ENCODE assay signal across 8 cellular contexts in genomic region chr15:40953713-40954074, GRCh38. TPM values are rescaled to one million over a fixed set of nuclear protein-coding genes. Genes with fewer than 3 reads are reported as not detected.
A peak's percentile ranks its signal among the peaks of the same experiment; 100 is the strongest.
DNase-seq lines count a peak whose midpoint lies in the region; ATAC-seq and TF ChIP-seq lines count a peak whose summit lies in the region.

No MANE protein-coding gene starts in this region.

- no peak for ATAC-seq in naive thymus-derived CD8-positive, alpha-beta T cell
- ATAC-seq in GM18517 (IDR thresholded peaks at IDR 0.05; ENCODE audit: unreplicated experiment) = no peak

- H3K4me1 Mint-ChIP-seq in chondrocyte (ENCODE audit: low read depth) = peaks cover 59% of the 10 kb centered on the region
- H3K4me1 Mint-ChIP-seq in naive thymus-derived CD8-positive, alpha-beta T cell = peaks cover 0 to 19% (median 12%) of the 10 kb centered on the region in 4 donors

- DNase-seq in HL-60 (ENCODE audit: low read depth in 1 of 2, low spot score in 1 of 2) (no peak), chondrocyte (ENCODE audit: low spot score) (no peak), NCI-H187 treated with DMSO at 0.1 percent for 48 hours (lab: John Stamatoyannopoulos, UW) (no peak), head of caudate nucleus (no peak), HPDE6-E6E7 (ENCODE audit: extremely low spot score) (no peak)
- no peak for DNase-seq in naive thymus-derived CD8-positive, alpha-beta T cell

- peaks cover 70% of the 10 kb centered on the region for H3K4me1 ChIP-seq in BLaER1

- H3K27ac ChIP-seq in BLaER1 = peak overlapping the region; percentile 94
- peak overlapping the region; percentile 66 for H3K27ac ChIP-seq in HL-60 (replicated peaks)

- intact Hi-C loops in head of caudate nucleus (cut with DNase I) = no loop called here

- peak overlapping the region; percentile 97 for H3K27ac Mint-ChIP-seq in chondrocyte (ENCODE audit: unreplicated experiment)
- H3K27ac Mint-ChIP-seq in naive thymus-derived CD8-positive, alpha-beta T cell = peak overlapping the region in 9 of 10 donors; percentile 31 to 91 (median 73)

- H3K9me3 ChIP-seq in BLaER1 = no peaks in the 10 kb centered on the region

- H3K27me3 ChIP-seq in BLaER1 (no peaks in the 10 kb centered on the region), HL-60 (ENCODE audit: insufficient read depth, poor library complexity, severe bottlenecking) (no peaks in the 10 kb centered on the region)

- peaks cover 14% of the 10 kb centered on the region for H3K36me3 Mint-ChIP-seq in chondrocyte (ENCODE audit: low read depth)
- no peaks in the 10 kb centered on the region for H3K36me3 Mint-ChIP-seq in naive thymus-derived CD8-positive, alpha-beta T cell

- H3K4me3 ChIP-seq in BLaER1 (peak overlapping the region; percentile 79), HL-60 (replicated peaks; ENCODE audit: insufficient read depth, low read length) (peak overlapping the region; percentile 77)

- peaks cover 34% of the 10 kb centered on the region; the same call in 1 of the 2 replicates for H4K20me1 ChIP-seq in BLaER1

- no peaks in the 10 kb centered on the region for H3K27me3 Mint-ChIP-seq in chondrocyte (ENCODE audit: low read depth)
- peaks cover 0 to 2% (median 0%) of the 10 kb centered on the region in 5 donors for H3K27me3 Mint-ChIP-seq in naive thymus-derived CD8-positive, alpha-beta T cell

- TF ChIP-seq CTCF in HL-60 (IDR thresholded peaks at IDR 0.05; ENCODE audit: insufficient read depth, low read length) (no peak), chondrocyte (IDR thresholded peaks at IDR 0.05) (no peak)

- H3K36me3 ChIP-seq in BLaER1 = peaks cover 24% of the 10 kb centered on the region

- H3K4me3 Mint-ChIP-seq in chondrocyte (ENCODE audit: unreplicated experiment) = peak overlapping the region; percentile 93
- H3K4me3 Mint-ChIP-seq in naive thymus-derived CD8-positive, alpha-beta T cell = peak overlapping the region; percentile 89 to 96 (median 93)

- POLR2A ChIA-PET in naive thymus-derived CD8-positive, alpha-beta T cell (lab: Charles Lee) = interaction anchor here (1.2 to 3.9 kb wide), 5 partner anchors 10 to 162 kb away, joined by 6 to 47 read pairs (median 8); partner anchors contain the start of gene INO80

- peak overlapping the region; percentile 85 for H3K9ac ChIP-seq in BLaER1

- no peaks in the 10 kb centered on the region for H3K9me3 Mint-ChIP-seq in chondrocyte (ENCODE audit: low read depth)
- H3K9me3 Mint-ChIP-seq in naive thymus-derived CD8-positive, alpha-beta T cell = no peaks in the 10 kb centered on the region

- peak overlapping the region; percentile 88 for H3K4me2 ChIP-seq in BLaER1

RNA-seq across cellular contexts. Expression of gene CHAC1, which starts 0.4 kb away (rescaled TPM):
- total RNA-seq in chondrocyte = 2.8 to 78.5 TPM (median 77.6 TPM) in 3 replicates
- total RNA-seq in naive thymus-derived CD8-positive, alpha-beta T cell = 1 to 10 TPM; 8.9 to 9.2 TPM
- not detected for polyA plus RNA-seq in naive thymus-derived CD8-positive, alpha-beta T cell

RNA-seq across cellular contexts. Expression of gene DLL4, which starts 24.6 kb away (rescaled TPM):
- total RNA-seq in chondrocyte = 0.36 to 0.45 TPM in 2 of 3 replicates, not detected in the other
- under 1 TPM in 1 of 2 experiments, not detected in 1; 0.16 TPM for total RNA-seq in naive thymus-derived CD8-positive, alpha-beta T cell
- not detected for polyA plus RNA-seq in naive thymus-derived CD8-positive, alpha-beta T cell

RNA-seq across cellular contexts. Expression of gene VPS18, which starts 59.4 kb away (rescaled TPM):
- 29.4 to 35.6 TPM (median 33.0 TPM) in 3 replicates for total RNA-seq in chondrocyte
- total RNA-seq in naive thymus-derived CD8-positive, alpha-beta T cell = 10 to 100 TPM; 20.4 to 20.7 TPM
- 10 to 100 TPM; 11.1 to 19.2 (median 15.0) TPM for polyA plus RNA-seq in naive thymus-derived CD8-positive, alpha-beta T cell
